9 cellular contexts compared by ENCODE assay signal in the genomic region with DNA sequence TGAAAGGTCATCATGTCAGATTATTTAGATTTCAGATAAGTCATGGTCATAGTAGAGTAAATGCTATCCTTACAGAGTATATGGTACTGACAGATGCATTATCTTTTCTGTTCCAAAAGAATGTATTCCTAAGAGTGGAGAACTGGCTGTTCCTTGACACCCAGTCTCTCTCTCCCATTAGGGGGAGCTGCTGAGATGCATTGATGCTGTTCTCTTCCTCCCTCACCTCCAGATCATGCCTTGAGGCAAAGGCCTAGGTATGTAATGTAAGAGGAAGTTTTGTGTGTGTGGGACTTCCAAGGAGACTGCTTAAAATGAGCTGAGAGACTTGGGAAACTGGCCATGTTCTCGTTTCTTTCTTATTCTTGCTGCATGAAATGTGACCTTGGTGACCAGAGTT.
DNase-seq lines count a peak whose midpoint lies in the region; ATAC-seq, FAIRE-seq and TF ChIP-seq lines count a peak whose summit lies in the region.
"Had no signal": no experiment of that assay in that cellular context is flagged by ENCODE, and none has a peak within 500 bp of the region (broad histone marks: within the 10 kb centered on the region; RNA-seq: fewer than 3 reads in every experiment).

No MANE protein-coding gene starts in this region.

- peak; percentile 84 to 85 for TF ChIP-seq RAD21 in H1 (IDR thresholded peaks at IDR 0.05 in 1 of 2, conservative IDR thresholded peaks at IDR 0.05 in 1 of 2; ENCODE audit: low read depth in 2 of 2, low read length in 2 of 2)

- no peak overlapping the region for H3K18ac ChIP-seq in H1 (ENCODE audit: extremely low read depth, low read length)

- no peaks in the 10 kb centered on the region for H3K9me3 ChIP-seq in H1 (ENCODE audit: insufficient read depth in 2 of 2, low read depth in 1 of 2, low read length in 1 of 2)

- POLR2A ChIA-PET in H1 (lab: Charles Lee; ENCODE audit: partially characterized antibody), result no interaction called here

- no peaks in the 10 kb centered on the region for H3K27me3 Mint-ChIP-seq in osteocyte (ENCODE audit: unreplicated experiment)

- H2AFZ ChIP-seq in KMS-11 (ENCODE audit: low read depth) (no peak overlapping the region), H1 (ENCODE audit: low read length) (0 out of 2 replicates have a peak overlapping the region, but pooled peaks have one; percentile 50)

- no peak overlapping the region for H3K14ac ChIP-seq in H1 (ENCODE audit: insufficient read length)

- WGBS in H1 (ENCODE audit: extremely low coverage in 1 of 2, insufficient coverage in 1 of 2, insufficient read length in 1 of 2, insufficient replicate concordance in 2 of 2, low coverage in 1 of 2, low lambda C conversion rate in 2 of 2, missing lambda C conversion rate in 1 of 2), 2 experiments, result 78% methylated on average over 1 of the region's 1 CpG; no CpG with 5 or more reads in 1 of the 2 experiments

- H3K27me3 ChIP-seq in KMS-11 (ENCODE audit: insufficient read depth, low read depth), result no peaks in the 10 kb centered on the region
- no peaks in the 10 kb centered on the region; a peak in 1 of 7 replicates for H3K27me3 ChIP-seq in H1 (replicated peaks in 1 of 4; ENCODE audit: control insufficient read depth in 3 of 4, extremely low read depth in 1 of 4, insufficient read depth in 3 of 4, low read length in 3 of 4)
- H3K27me3 ChIP-seq in brain microvascular endothelial cell (replicated peaks), result no peaks in the 10 kb centered on the region

- no peak overlapping the region for H2BK5ac ChIP-seq in H1 (ENCODE audit: low read depth, low read length)

- no peak overlapping the region for H2AK5ac ChIP-seq in H1 (ENCODE audit: low read depth, low read length)

- H4K5ac ChIP-seq in H1 (ENCODE audit: insufficient read length, low read depth, low read length), result no peak overlapping the region

- H4K8ac ChIP-seq in H1 (ENCODE audit: extremely low read depth, insufficient read depth, low read length), result no peak overlapping the region

- H3K79me1 ChIP-seq in H1 (ENCODE audit: low read depth, low read length), result no peaks in the 10 kb centered on the region

- CTCF ChIA-PET in H1 (lab: Charles Lee; ENCODE audit: partially characterized antibody), result interaction anchor here (0.6 to 2.7 kb wide), 13 partner anchors 9 to 343 kb away, joined by 3 to 15 read pairs (median 4); no protein-coding TSS in a partner anchor

- no peak overlapping the region for H2BK20ac ChIP-seq in H1 (ENCODE audit: low read length)

- no peaks in the 10 kb centered on the region for H3K4me1 Mint-ChIP-seq in osteocyte (ENCODE audit: unreplicated experiment)

- H3K9ac ChIP-seq in KMS-11, result no peak overlapping the region
- H3K9ac ChIP-seq in H1 (replicated peaks in 1 of 4; ENCODE audit: extremely low read depth in 1 of 4, low read depth in 3 of 4, low read length in 3 of 4), result no peak overlapping the region

- ATAC-seq in HG03159 (IDR thresholded peaks at IDR 0.05; ENCODE audit: unreplicated experiment), result no peak

- no peak overlapping the region for H3K23ac ChIP-seq in H1 (ENCODE audit: insufficient read length)

- H3K4me3 Mint-ChIP-seq in osteocyte (ENCODE audit: unreplicated experiment), result no peak overlapping the region

- H3K4me1 ChIP-seq in KMS-11 (ENCODE audit: low read depth, poor library complexity, severe bottlenecking) (no peaks in the 10 kb centered on the region), H1 (replicated peaks in 1 of 4; ENCODE audit: control insufficient read depth in 3 of 4, insufficient read depth in 4 of 4, low read length in 3 of 4) (no peaks in the 10 kb centered on the region)

- peak overlapping the region; percentile 29 for H2BK120ac ChIP-seq in H1 (replicated peaks; ENCODE audit: low read depth, low read length)

- H3K79me2 ChIP-seq in KMS-11 (ENCODE audit: insufficient read depth, low read depth), result no peaks in the 10 kb centered on the region
- no peaks in the 10 kb centered on the region for H3K79me2 ChIP-seq in H1 (ENCODE audit: control insufficient read depth in 1 of 2, insufficient read depth in 2 of 2, low read length in 2 of 2)

- no peak overlapping the region for H2BK12ac ChIP-seq in H1 (ENCODE audit: low read depth, low read length)

- no peaks in the 10 kb centered on the region for H3K23me2 ChIP-seq in H1 (ENCODE audit: low read depth, low read length)

- H3K36me3 Mint-ChIP-seq in osteocyte (ENCODE audit: unreplicated experiment), result no peaks in the 10 kb centered on the region

- H3K56ac ChIP-seq in H1 (replicated peaks; ENCODE audit: insufficient read length, low read depth, low read length), result no peak overlapping the region

- no peak overlapping the region for H3K27ac ChIP-seq in 22Rv1
- H3K27ac ChIP-seq in KMS-11, result no peak overlapping the region
- H3K27ac ChIP-seq in H1 (ENCODE audit: low read depth, low read length), result no peak overlapping the region
- H3K27ac ChIP-seq in brain microvascular endothelial cell, result no peak overlapping the region

- peak; percentile 58 for TF ChIP-seq CTCF in 22Rv1 (IDR thresholded peaks at IDR 0.05)
- peak; percentile 41; the same call in 1 of the 2 replicates for TF ChIP-seq CTCF in KMS-11 (conservative IDR thresholded peaks at IDR 0.05; ENCODE audit: low read depth, low read length)
- peak; percentile 48 to 83 (median 53) for TF ChIP-seq CTCF in H1 (IDR thresholded peaks at IDR 0.05; ENCODE audit: control extremely low read depth in 1 of 3, insufficient read depth in 1 of 3, low read depth in 1 of 3, low read length in 3 of 3)
- TF ChIP-seq CTCF in brain microvascular endothelial cell (IDR thresholded peaks at IDR 0.05; ENCODE audit: low read depth, low read length, missing control alignments), result no peak
- no peak for TF ChIP-seq CTCF in osteocyte (IDR thresholded peaks at IDR 0.05)

- no peaks in the 10 kb centered on the region for H4K20me1 ChIP-seq in KMS-11 (ENCODE audit: insufficient read depth)
- no peaks in the 10 kb centered on the region for H4K20me1 ChIP-seq in H1 (replicated peaks in 1 of 2; ENCODE audit: control insufficient read depth in 1 of 2, insufficient read depth in 2 of 2, low read length in 2 of 2)

- 0 out of 2 replicates have a peak overlapping the region, but pooled peaks have one; percentile 12 for H2BK15ac ChIP-seq in H1 (ENCODE audit: low read length)

- TF ChIP-seq EP300 in H1 (IDR thresholded peaks at IDR 0.05; ENCODE audit: borderline replicate concordance in 1 of 2, low read depth in 2 of 2, low read length in 2 of 2), result no peak

- no peak for FAIRE-seq in H1 (lab: Jason Lieb, UNC)

- no peak overlapping the region for H3K4me3 ChIP-seq in KMS-11 (IDR thresholded peaks at IDR 0.05; ENCODE audit: insufficient read depth, low read depth, low read length)
- no peak overlapping the region for H3K4me3 ChIP-seq in H1 (ENCODE audit: extremely low read depth in 1 of 4, insufficient read depth in 2 of 4, low read depth in 3 of 4, low read length in 4 of 4)
- no peak overlapping the region for H3K4me3 ChIP-seq in brain microvascular endothelial cell (ENCODE audit: low read depth, low read length)

- H4K91ac ChIP-seq in H1 (replicated peaks; ENCODE audit: insufficient read length, low read length), result no peak overlapping the region

- TF ChIP-seq POLR2A in H1 (IDR thresholded peaks at IDR 0.05; ENCODE audit: control extremely low read depth in 1 of 2, low read depth in 2 of 2, low read length in 2 of 2), result no peak

- no peak overlapping the region for H3K27ac Mint-ChIP-seq in osteocyte (ENCODE audit: unreplicated experiment)

- peaks cover 18% of the 10 kb centered on the region for H3K9me3 Mint-ChIP-seq in osteocyte (ENCODE audit: unreplicated experiment)

- no peaks in the 10 kb centered on the region for H3K36me3 ChIP-seq in KMS-11 (ENCODE audit: insufficient read depth)
- H3K36me3 ChIP-seq in H1 (ENCODE audit: control insufficient read depth in 2 of 4, insufficient read depth in 4 of 4, low read length in 3 of 4), result no peaks in the 10 kb centered on the region
- no peaks in the 10 kb centered on the region for H3K36me3 ChIP-seq in brain microvascular endothelial cell (replicated peaks)

- DNase-seq in ELF-1 (ENCODE audit: low read depth, low spot score) (peak; percentile 72), H1 (ENCODE audit: low read depth in 1 of 2, low spot score in 2 of 2) (peak in 1 of 2 experiments; percentile 52), brain microvascular endothelial cell (no peak), osteocyte (ENCODE audit: extremely low spot score, unreplicated experiment) (no peak)
- DNase-seq in stimulated activated CD4-positive, alpha-beta T cell treated with anti-CD3 and anti-CD28 coated beads, Interleukin-12 subunit alpha, Interleukin-12 subunit beta, amount 100 ng/mL, for 4 hours, result no peak
- DNase-seq: DMS79 treated with DMSO at 0.1 percent for 48 hours had no signal

- no peak overlapping the region for H3K4ac ChIP-seq in H1 (replicated peaks; ENCODE audit: insufficient read length, low read depth, low read length)

- in situ Hi-C loops in brain microvascular endothelial cell (cut with HindIII; ENCODE audit: low pct_ligation_motif_present, low sequenced_read_pairs), result no loop called here

- no peak overlapping the region for H3K4me2 ChIP-seq in KMS-11
- H3K4me2 ChIP-seq in H1 (ENCODE audit: insufficient read depth in 1 of 2, low read depth in 2 of 2, low read length in 2 of 2), result no peak overlapping the region

TF ChIP-seq in H1, 55 proteins besides CTCF, POLR2A, EP300 and RAD21 (continues in another document):
- no peak for TF ChIP-seq PHF8 (conservative IDR thresholded peaks at IDR 0.05; ENCODE audit: low read depth, low read length)
- TF ChIP-seq POLR2AphosphoS5 (IDR thresholded peaks at IDR 0.05; ENCODE audit: low read depth, low read length), result no peak
- TF ChIP-seq KDM1A (IDR thresholded peaks at IDR 0.05; ENCODE audit: borderline replicate concordance, low read length), result no peak
- TF ChIP-seq TBP (IDR thresholded peaks at IDR 0.05; ENCODE audit: low read depth, low read length), result no peak
- TF ChIP-seq CHD2 (IDR thresholded peaks at IDR 0.05; ENCODE audit: low read length), result no peak
- TF ChIP-seq KDM5A (IDR thresholded peaks at IDR 0.05; ENCODE audit: low read length), result no peak
- TF ChIP-seq TCF12 (IDR thresholded peaks at IDR 0.05; ENCODE audit: low read depth, low read length), result no peak
- no peak for TF ChIP-seq NRF1 (IDR thresholded peaks at IDR 0.05; ENCODE audit: low read depth, low read length)
- TF ChIP-seq BRCA1 (IDR thresholded peaks at IDR 0.05; ENCODE audit: low read depth, low read length), result no peak
- TF ChIP-seq EGR1 (IDR thresholded peaks at IDR 0.05; ENCODE audit: borderline replicate concordance, low read depth, low read length), result no peak
- no peak for TF ChIP-seq SP2 (IDR thresholded peaks at IDR 0.05; ENCODE audit: low read length)
- TF ChIP-seq CHD1 (IDR thresholded peaks at IDR 0.05; ENCODE audit: low read depth, low read length), result no peak
- TF ChIP-seq SUZ12 (IDR thresholded peaks at IDR 0.05; ENCODE audit: low read length), result no peak

Comparison
In these comparisons a context has a peak if more than half of its experiments do, and no peak if none do; other contexts are left out.
1. CTCF ChIP-seq: peak in 22Rv1 (single experiment), KMS-11 (single experiment) and H1 (3 of 3); none in brain microvascular endothelial cell (single experiment) and osteocyte (single experiment).